In the genomic region with DNA sequence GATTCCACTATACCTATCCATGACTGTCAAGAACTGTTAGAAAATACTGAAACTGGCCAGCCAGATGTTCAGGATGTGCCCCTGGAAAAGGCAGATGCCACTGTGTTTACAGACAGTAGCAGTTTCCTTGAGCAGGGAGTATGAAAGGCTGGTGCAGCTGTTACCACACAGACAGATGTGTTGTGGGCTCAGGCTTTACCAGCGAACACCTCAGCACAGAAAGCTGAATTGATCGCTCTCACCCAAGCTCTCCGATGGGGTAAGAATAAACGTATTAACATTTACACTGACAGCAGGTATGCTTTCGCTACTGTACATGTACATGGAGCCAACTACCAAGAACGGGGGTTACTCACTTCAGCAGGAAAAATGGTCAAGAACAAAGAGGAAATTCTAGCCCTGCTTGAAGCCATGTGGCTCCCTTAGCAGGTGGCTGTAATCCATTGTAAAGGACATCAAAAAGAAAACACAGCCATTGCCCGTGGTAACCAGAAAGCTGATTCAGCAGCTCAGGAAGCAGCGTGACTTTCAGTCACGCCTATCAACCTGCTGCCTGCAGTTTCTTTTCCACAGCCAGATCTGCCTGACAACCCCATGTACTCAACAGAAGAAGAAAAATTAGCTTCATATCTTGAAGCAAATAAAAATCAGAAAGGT, we compare ENCODE assay signal across 19 cellular contexts.
DNase-seq lines count a peak whose midpoint lies in the region; ATAC-seq, FAIRE-seq and TF ChIP-seq lines count a peak whose summit lies in the region.
"Had no signal": no experiment of that assay in that cellular context is flagged by ENCODE, and none has a peak within 500 bp of the region (broad histone marks: within the 10 kb centered on the region; RNA-seq: fewer than 3 reads in every experiment).

No MANE protein-coding gene starts in this region.

- H3K79me2 ChIP-seq in parathyroid adenoma: no peaks in the 10 kb centered on the region

- H3K4me3 ChIP-seq in parathyroid adenoma (ENCODE audit: low read depth, low read length): peak overlapping the region; percentile 8
- H3K4me3 ChIP-seq in small intestine (ENCODE audit: low read depth in 1 of 2, low read length in 2 of 2): no peak overlapping the region
- H3K4me3 ChIP-seq: PC-9, skin epidermis had no signal

- no peaks in the 10 kb centered on the region for H3K27me3 ChIP-seq in parathyroid adenoma (ENCODE audit: control insufficient read depth, insufficient read depth, low read length)
- H3K27me3 ChIP-seq in small intestine (ENCODE audit: control insufficient read depth in 2 of 2, insufficient read depth in 2 of 2, low read length in 2 of 2): no peaks in the 10 kb centered on the region

- FAIRE-seq in small intestine (lab: Jason Lieb, UNC): no peak

- ATAC-seq in GM18867 (IDR thresholded peaks at IDR 0.05; ENCODE audit: unreplicated experiment): peak; percentile 65
- no peak for ATAC-seq in HG02973 (IDR thresholded peaks at IDR 0.05; ENCODE audit: unreplicated experiment)
- ATAC-seq: activated CD8-positive, alpha-beta memory T cell treated with anti-CD3 and anti-CD28 coated beads, Interleukin-2, amount 10 ng/mL, durations not matched to agents 7 days and 5 days had no signal

- H3K36me3 Mint-ChIP-seq in glutamatergic neuron (ENCODE audit: unreplicated experiment): no peaks in the 10 kb centered on the region
- H3K36me3 Mint-ChIP-seq: activated CD8-positive, alpha-beta memory T cell treated with anti-CD3 and anti-CD28 coated beads, Interleukin-2, amount 10 ng/mL, durations not matched to agents 7 days and 5 days had no signal

- H3K4me2 ChIP-seq in parathyroid adenoma (ENCODE audit: low read length): peak overlapping the region; percentile 43
- H3K4me2 ChIP-seq: PC-9 had no signal

- no peaks in the 10 kb centered on the region for H3K9me3 ChIP-seq in parathyroid adenoma (ENCODE audit: control insufficient read depth, low read length)
- no peaks in the 10 kb centered on the region for H3K9me3 ChIP-seq in small intestine (ENCODE audit: control insufficient read depth, low read depth)

- H2AFZ ChIP-seq in parathyroid adenoma: peak overlapping the region; percentile 59
- H2AFZ ChIP-seq: PC-9 had no signal

- peaks cover 22% of the 10 kb centered on the region for H3K4me1 ChIP-seq in parathyroid adenoma
- H3K4me1 ChIP-seq in small intestine (ENCODE audit: control insufficient read depth in 2 of 2, insufficient read depth in 1 of 2, low read depth in 1 of 2, low read length in 1 of 2): no peaks in the 10 kb centered on the region

- no peak overlapping the region for H3K4me3 Mint-ChIP-seq in glutamatergic neuron (ENCODE audit: unreplicated experiment)
- H3K4me3 Mint-ChIP-seq: activated CD8-positive, alpha-beta memory T cell treated with anti-CD3 and anti-CD28 coated beads, Interleukin-2, amount 10 ng/mL, durations not matched to agents 7 days and 5 days had no signal

- WGBS in small intestine, 3 donors: 52 to 59% (median 57%) methylated on average over 9 of the region's 9 CpGs

- TF ChIP-seq CTCF in glutamatergic neuron (IDR thresholded peaks at IDR 0.05; ENCODE audit: partially characterized antibody, unreplicated experiment): no peak
- no peak for TF ChIP-seq CTCF in parathyroid adenoma (IDR thresholded peaks at IDR 0.05)

- DNase-seq in NCI-H774 (lab: John Stamatoyannopoulos, UW): peak; percentile 13
- DNase-seq in glutamatergic neuron: no peak
- DNase-seq in activated CD8-positive, alpha-beta memory T cell treated with anti-CD3 and anti-CD28 coated beads, Interleukin-2, amount 50 U/mL, for 4 hours: no peak
- DNase-seq in small intestine: no peak
- DNase-seq: activated CD4-positive, alpha-beta T cell treated with anti-CD3 and anti-CD28 coated beads for 1 hour; activated CD8-positive, alpha-beta memory T cell treated with anti-CD3 and anti-CD28 coated beads, Interleukin-2, amount 10 ng/mL, durations not matched to agents 7 days and 5 days; anterior cingulate cortex; cerebellar nuclear complex; foreskin fibroblast; GOT3; KBM-7; NCI-H1092 treated with DMSO at 0.1 percent for 48 hours; PC-9; posterior cingulate gyrus; T1000 had no signal

- H3K36me3 ChIP-seq in parathyroid adenoma (ENCODE audit: control insufficient read depth, insufficient read depth, low read length) (no peaks in the 10 kb centered on the region), small intestine (ENCODE audit: control insufficient read depth in 2 of 2, insufficient read depth in 2 of 2, low read length in 2 of 2) (no peaks in the 10 kb centered on the region)

- H3K4me1 Mint-ChIP-seq in glutamatergic neuron (ENCODE audit: low read depth, unreplicated experiment): peaks cover 3% of the 10 kb centered on the region
- H3K4me1 Mint-ChIP-seq: activated CD8-positive, alpha-beta memory T cell treated with anti-CD3 and anti-CD28 coated beads, Interleukin-2, amount 10 ng/mL, durations not matched to agents 7 days and 5 days had no signal

- peak overlapping the region; percentile 84 for H3K27ac ChIP-seq in parathyroid adenoma
- H3K27ac ChIP-seq in small intestine (ENCODE audit: low read depth in 1 of 2, low read length in 1 of 2): no peak overlapping the region
- H3K27ac ChIP-seq: PC-9, skin epidermis had no signal

- H3K27ac Mint-ChIP-seq in glutamatergic neuron (ENCODE audit: unreplicated experiment): peak overlapping the region; percentile 57
- H3K27ac Mint-ChIP-seq: activated CD8-positive, alpha-beta memory T cell treated with anti-CD3 and anti-CD28 coated beads, Interleukin-2, amount 10 ng/mL, durations not matched to agents 7 days and 5 days had no signal

- no peak overlapping the region for H3K9ac ChIP-seq in parathyroid adenoma

- H3K27me3 Mint-ChIP-seq in glutamatergic neuron (ENCODE audit: unreplicated experiment): peaks cover 2% of the 10 kb centered on the region
- H3K27me3 Mint-ChIP-seq: activated CD8-positive, alpha-beta memory T cell treated with anti-CD3 and anti-CD28 coated beads, Interleukin-2, amount 10 ng/mL, durations not matched to agents 7 days and 5 days had no signal

- peaks cover 1% of the 10 kb centered on the region for H3K9me3 Mint-ChIP-seq in glutamatergic neuron (ENCODE audit: unreplicated experiment)
